In the genomic region with DNA sequence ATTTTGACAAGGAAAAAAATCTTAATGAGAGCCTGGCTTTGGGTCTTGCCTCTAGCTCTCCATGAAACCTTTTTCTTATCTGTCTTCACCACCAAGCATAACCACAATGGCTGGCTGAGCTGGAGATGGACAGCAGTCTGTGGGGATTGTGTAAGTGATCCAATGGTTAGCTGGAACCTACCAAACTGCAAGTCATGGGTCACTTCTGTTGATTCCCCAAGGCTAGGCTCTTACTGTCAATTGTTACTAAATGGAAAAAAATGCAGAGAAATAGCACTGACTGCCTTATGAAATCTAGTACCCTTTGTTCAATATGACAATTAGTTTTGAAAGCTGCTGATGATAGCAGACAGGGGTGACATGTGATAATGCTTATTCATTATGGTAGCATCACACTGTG, we compare ENCODE assay signal across 17 cellular contexts.
DNase-seq lines count a peak whose midpoint lies in the region; ATAC-seq and TF ChIP-seq lines count a peak whose summit lies in the region.
"Had no signal": no experiment of that assay in that cellular context is flagged by ENCODE, and none has a peak within 500 bp of the region (broad histone marks: within the 10 kb centered on the region; RNA-seq: fewer than 3 reads in every experiment).

No MANE protein-coding gene starts in this region.

- intact Hi-C loops in IMR-90 (cut with micrococcal nuclease) = no loop called here

- H2BK20ac ChIP-seq in IMR-90 (ENCODE audit: low read depth, low read length) = no peak overlapping the region

- H3K14ac ChIP-seq in IMR-90 (replicated peaks; ENCODE audit: low read depth, low read length) = no peak overlapping the region

- no peak overlapping the region for H2AK9ac ChIP-seq in IMR-90 (replicated peaks; ENCODE audit: low read depth, low read length, poor library complexity)

- no peak overlapping the region for H4K91ac ChIP-seq in IMR-90 (ENCODE audit: insufficient read depth, low read depth, low read length)

- no peak overlapping the region for H3K18ac ChIP-seq in IMR-90 (ENCODE audit: low read depth, low read length)

- H3K36me3 ChIP-seq in IMR-90 (ENCODE audit: control insufficient read depth, insufficient read depth, low read length) = no peaks in the 10 kb centered on the region
- H3K36me3 ChIP-seq: breast epithelium had no signal

- POLR2A ChIA-PET in IMR-90 (lab: Charles Lee; ENCODE audit: unreplicated experiment) = no interaction called here

- H3K4me2 ChIP-seq in IMR-90 (ENCODE audit: low read depth, low read length) = no peak overlapping the region
- H3K4me2 ChIP-seq: A549 had no signal

- no peaks in the 10 kb centered on the region for H3K9me1 ChIP-seq in IMR-90 (ENCODE audit: insufficient read depth, low read length)

- no peak overlapping the region for H3K9ac ChIP-seq in IMR-90 (ENCODE audit: low read depth, low read length)

- ATAC-seq in IMR-90 (ENCODE audit: low read depth) = peak; percentile 64
- no peak for ATAC-seq in GM18861 (IDR thresholded peaks at IDR 0.05; ENCODE audit: unreplicated experiment)
- ATAC-seq in HG03520 (IDR thresholded peaks at IDR 0.05; ENCODE audit: unreplicated experiment) = no peak
- ATAC-seq in GM19035 (IDR thresholded peaks at IDR 0.05; ENCODE audit: unreplicated experiment) = no peak
- ATAC-seq: A549; activated CD8-positive, alpha-beta T cell treated with anti-CD3 and anti-CD28 coated beads, Interleukin-2, amount 10 ng/mL, durations not matched to agents 7 days and 5 days; left colon had no signal

- H2BK120ac ChIP-seq in IMR-90 (ENCODE audit: low read depth, low read length) = no peak overlapping the region

- TF ChIP-seq POLR2A in IMR-90 (IDR thresholded peaks at IDR 0.05; ENCODE audit: low read depth, low read length) = no peak

- DNase-seq in AG09309 (ENCODE audit: low read depth) (peak; percentile 7), IMR-90 (peak; percentile 20), astrocyte of the hippocampus (ENCODE audit: low read depth, low spot score) (peak; percentile 15), fibroblast of the conjunctiva (ENCODE audit: low read depth) (peak; percentile 2), dermis blood vessel endothelial cell (no peak)
- DNase-seq: activated CD8-positive, alpha-beta T cell treated with anti-CD3 and anti-CD28 coated beads, Interleukin-2, amount 10 ng/mL, durations not matched to agents 7 days and 5 days; activated T-cell treated with anti-CD3 and anti-CD28 coated beads, Interleukin-2, amount 50 U/mL, for 48 hours; CD4-positive, alpha-beta T cell; left colon; NCI-H2029 treated with DMSO at 0.1 percent for 48 hours; NCI-H524 treated with DMSO at 0.1 percent for 48 hours; SHP77 treated with DMSO at 0.1 percent for 48 hours had no signal

- no peaks in the 10 kb centered on the region for H3K9me3 ChIP-seq in IMR-90 (ENCODE audit: control insufficient read depth, insufficient read depth, low read length)
- H3K9me3 ChIP-seq: A549, breast epithelium had no signal

- no peak overlapping the region for H3K4me3 ChIP-seq in AG09309 (ENCODE audit: control insufficient read depth, low read depth, low read length)
- H3K4me3 ChIP-seq in IMR-90 (ENCODE audit: insufficient read depth, low read depth, low read length) = no peak overlapping the region
- H3K4me3 ChIP-seq: A549, breast epithelium had no signal

- no peak overlapping the region for H2BK5ac ChIP-seq in IMR-90 (ENCODE audit: low read depth, low read length, poor library complexity, severe bottlenecking)

- no peak overlapping the region for H3K27ac ChIP-seq in IMR-90 (ENCODE audit: insufficient read depth, low read length)
- H3K27ac ChIP-seq: A549, breast epithelium had no signal

- dilution Hi-C loops in IMR-90 (cut with HindIII; ENCODE audit: low sequenced_read_pairs, unreplicated experiment) = no loop called here

- H3K4me1 ChIP-seq in IMR-90 (ENCODE audit: control insufficient read depth, insufficient read depth, low read length) = no peaks in the 10 kb centered on the region; the same call in 1 of the 2 replicates
- H3K4me1 ChIP-seq: A549, breast epithelium had no signal

- no peak overlapping the region for H2BK15ac ChIP-seq in IMR-90 (ENCODE audit: low read depth, low read length)

- no peak overlapping the region for H3K23ac ChIP-seq in IMR-90 (ENCODE audit: low read depth, low read length)

- H3K56ac ChIP-seq in IMR-90 (ENCODE audit: extremely low read depth, insufficient read depth, low read length) = no peak overlapping the region

- CTCF ChIA-PET in IMR-90 (lab: Yijun Ruan, JAX) = no interaction called here

- TF ChIP-seq RAD21 in IMR-90 (IDR thresholded peaks at IDR 0.05; ENCODE audit: low read length) = no peak

- H4K20me1 ChIP-seq in IMR-90 (ENCODE audit: insufficient read depth, low read length) = no peaks in the 10 kb centered on the region

- in situ Hi-C loops in IMR-90 (cut with MboI; ENCODE audit: low sequenced_read_pairs) = no loop called here

- H3K27me3 ChIP-seq in IMR-90 (ENCODE audit: control insufficient read depth, insufficient read depth, low read length) = no peaks in the 10 kb centered on the region
- H3K27me3 ChIP-seq: breast epithelium had no signal

- TF ChIP-seq CTCF in AG09309 (IDR thresholded peaks at IDR 0.05; ENCODE audit: control insufficient read depth, insufficient read depth, low read depth, low read length, missing control alignments) = no peak
- no peak for TF ChIP-seq CTCF in IMR-90 (conservative IDR thresholded peaks at IDR 0.05; ENCODE audit: low read depth, low read length)

- BruUV-seq in IMR-90 (replicated peaks; lab: Mats Ljungman, UMichigan) = no TSS peak

- no peak overlapping the region for H4K8ac ChIP-seq in IMR-90 (ENCODE audit: low read depth in 2 of 2, low read length in 2 of 2)

- no peak overlapping the region for H3K4ac ChIP-seq in IMR-90 (ENCODE audit: low read depth, low read length)

- no peak overlapping the region for H4K5ac ChIP-seq in IMR-90 (ENCODE audit: low read depth, low read length)

- no peak overlapping the region for H2AK5ac ChIP-seq in IMR-90 (ENCODE audit: low read depth, low read length)

- no peaks in the 10 kb centered on the region for H3K79me1 ChIP-seq in IMR-90 (ENCODE audit: low read depth in 1 of 2, low read length in 2 of 2)

- H2AFZ ChIP-seq in IMR-90 (replicated peaks; ENCODE audit: low read length, poor library complexity) = no peak overlapping the region

TF ChIP-seq in IMR-90, 13 proteins besides CTCF, POLR2A, EP300 and RAD21:
- TF ChIP-seq RCOR1 (IDR thresholded peaks at IDR 0.05; ENCODE audit: insufficient replicate concordance, low read length) = no peak
